ENCODE assay signal across 18 cellular contexts in the genomic region with DNA sequence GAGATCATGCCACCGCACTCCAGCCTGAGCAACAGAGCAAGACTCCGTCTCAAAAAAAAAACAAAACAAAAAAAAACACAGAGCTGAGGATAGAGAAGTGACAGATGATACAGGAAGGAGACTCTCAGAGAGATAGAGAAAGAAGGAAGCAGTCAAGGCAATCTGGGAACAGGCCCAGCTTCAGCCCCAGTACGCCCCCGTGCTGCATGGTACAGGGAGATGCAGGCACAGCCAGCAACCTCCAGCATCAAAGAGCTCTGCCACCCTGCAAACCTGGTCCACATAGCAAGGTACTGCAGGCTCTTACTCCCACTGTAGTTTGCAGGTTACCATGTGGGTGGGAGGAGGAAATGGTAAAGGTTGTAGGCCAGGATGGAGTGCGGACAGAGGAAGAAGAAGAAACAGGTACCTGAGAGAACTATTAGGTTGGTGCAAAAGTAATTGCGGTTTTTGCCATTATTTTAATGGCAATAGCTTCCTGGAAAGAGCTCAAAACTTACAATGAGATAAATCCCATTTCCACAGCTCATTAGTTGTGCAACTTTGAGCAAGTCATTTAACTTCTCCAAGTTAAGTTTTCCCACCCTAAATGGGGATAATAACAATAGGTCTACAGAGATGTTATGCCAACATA.
"Had no signal": no experiment of that assay in that cellular context is flagged by ENCODE, and none has a peak within 500 bp of the region (broad histone marks: within the 10 kb centered on the region; RNA-seq: fewer than 3 reads in every experiment).

No MANE protein-coding gene starts in this region.

- DNase-seq: kidney glomerular epithelial cell; left cardiac atrium; left ventricle myocardium superior; naive thymus-derived CD8-positive, alpha-beta T cell; nucleus accumbens; pancreas; retina; right cardiac atrium; sigmoid colon; small intestine; spleen; stimulated activated CD4-positive, alpha-beta T cell treated with anti-CD3 and anti-CD28 coated beads, Interleukin-4, amount 100 ng/mL, for 24 hours; stimulated activated naive CD4-positive, alpha-beta T cell; tibial artery; trophoblast cell; upper lobe of right lung had no signal

- ATAC-seq: left cardiac atrium; left lobe of liver; left ventricle myocardium superior; naive thymus-derived CD8-positive, alpha-beta T cell; pancreas; right cardiac atrium; stimulated activated effector memory CD8-positive, alpha-beta T cell treated with anti-CD3 and anti-CD28 coated beads, Interleukin-12 subunit alpha, Interleukin-12 subunit beta, amount 100 ng/mL, for 72 hours; upper lobe of right lung had no signal
